ENCODE assay signal across 11 cellular contexts in genomic region chr19:35138305-35138799, GRCh38. TPM values are rescaled to one million over a fixed set of nuclear protein-coding genes. Genes with fewer than 3 reads are reported as not detected.
DNase-seq lines count a peak whose midpoint lies in the region; ATAC-seq and TF ChIP-seq lines count a peak whose summit lies in the region.
"Had no signal": no experiment of that assay in that cellular context is flagged by ENCODE, and none has a peak within 500 bp of the region (broad histone marks: within the 10 kb centered on the region; RNA-seq: fewer than 3 reads in every experiment).

No MANE protein-coding gene starts in this region.

- dilution Hi-C loops in mammary epithelial cell (cut with HindIII; ENCODE audit: low sequenced_read_pairs), result loop anchor here (5.0 kb wide), 5 partner anchors 41 to 194 kb away; no protein-coding TSS in a partner anchor

- no peak overlapping the region for H3K4me3 Mint-ChIP-seq in MCF 10A (ENCODE audit: unreplicated experiment)
- no peak overlapping the region for H3K4me3 Mint-ChIP-seq in neural progenitor cell
- H3K4me3 Mint-ChIP-seq in stimulated activated naive B cell treated with anti-CD40 and anti-IgM and Interleukin-4, amounts not matched to agents 10 μg/mL and 1 μg/mL and 100 μg/mL, for 72 hours, result no peak overlapping the region
- H3K4me3 Mint-ChIP-seq: activated CD4-positive, alpha-beta T cell treated with anti-CD3 and anti-CD28 coated beads, Interleukin-2, amount 10 ng/mL, durations not matched to agents 24 days and 14 days had no signal

- H3K27me3 ChIP-seq in mammary epithelial cell (ENCODE audit: insufficient read depth, low read length), result no peaks in the 10 kb centered on the region
- H3K27me3 ChIP-seq in neural progenitor cell, result peaks cover 32% of the 10 kb centered on the region
- H3K27me3 ChIP-seq: pancreas had no signal

- CTCF ChIA-PET in MCF 10A (lab: Yijun Ruan, JAX), result interaction anchor here (2.0 to 5.5 kb wide), 5 partner anchors 42 to 93 kb away, joined by 6 to 80 read pairs (median 38); no protein-coding TSS in a partner anchor
- CTCF ChIA-PET in mammary epithelial cell (lab: Charles Lee; ENCODE audit: low non-redundant PET), result no interaction called here

- in situ Hi-C loops in mammary epithelial cell (cut with MboI; ENCODE audit: low sequenced_read_pairs in 2 of 2), result loop anchor here in 1 of 2 donors (5.0 kb wide), 1 partner anchor 71 kb away; no protein-coding TSS in a partner anchor

- DNase-seq in MCF 10A (ENCODE audit: unreplicated experiment) (no peak), mammary epithelial cell (no peak), neural progenitor cell (ENCODE audit: low spot score) (no peak), SIG-M5 (lab: John Stamatoyannopoulos, UW) (no peak), foreskin melanocyte (no peak)
- DNase-seq in stimulated activated naive B cell treated with anti-CD40 and anti-IgM and Interleukin-4, amounts not matched to agents 10 μg/mL and 1 μg/mL and 100 μg/mL, for 72 hours, result no peak
- DNase-seq: 8988T; activated CD4-positive, alpha-beta T cell treated with anti-CD3 and anti-CD28 coated beads, Interleukin-2, amount 10 ng/mL, durations not matched to agents 24 days and 14 days; DMS79 treated with DMSO at 0.1 percent for 48 hours; SJCRH30 had no signal

- no peaks in the 10 kb centered on the region for H3K79me2 ChIP-seq in mammary epithelial cell (ENCODE audit: insufficient read depth, low read length)
- no peaks in the 10 kb centered on the region for H3K79me2 ChIP-seq in neural progenitor cell (ENCODE audit: low read depth)

- H2AFZ ChIP-seq in mammary epithelial cell (ENCODE audit: low read depth, low read length) (no peak overlapping the region), neural progenitor cell (replicated peaks) (no peak overlapping the region)

- H3K36me3 ChIP-seq in mammary epithelial cell (ENCODE audit: insufficient read depth, low read length) (no peaks in the 10 kb centered on the region), neural progenitor cell (no peaks in the 10 kb centered on the region)
- H3K36me3 ChIP-seq: pancreas, SJCRH30 had no signal

- H3K9me3 ChIP-seq in mammary epithelial cell (replicated peaks; ENCODE audit: insufficient read depth, low read length) (no peaks in the 10 kb centered on the region), neural progenitor cell (ENCODE audit: low read depth) (no peaks in the 10 kb centered on the region)
- H3K9me3 ChIP-seq: pancreas, SJCRH30 had no signal

- POLR2A ChIA-PET in MCF 10A (lab: Yijun Ruan, JAX), result no interaction called here

- no peaks in the 10 kb centered on the region for H4K20me1 ChIP-seq in mammary epithelial cell (ENCODE audit: insufficient read depth, low read length)
- peaks cover 3% of the 10 kb centered on the region for H4K20me1 ChIP-seq in neural progenitor cell (ENCODE audit: low read depth)

- H3K4me1 ChIP-seq in mammary epithelial cell (ENCODE audit: insufficient read depth, low read length) (peaks cover 30% of the 10 kb centered on the region), neural progenitor cell (peaks cover 34% of the 10 kb centered on the region)
- H3K4me1 ChIP-seq: SJCRH30 had no signal

- H3K9ac ChIP-seq in mammary epithelial cell (ENCODE audit: insufficient read depth, low read length) (no peak overlapping the region), neural progenitor cell (no peak overlapping the region)

- intact Hi-C loops in MCF 10A (cut with micrococcal nuclease) (no loop called here), mammary epithelial cell (cut with micrococcal nuclease) (no loop called here)

- H3K27me3 Mint-ChIP-seq in MCF 10A (ENCODE audit: insufficient read depth, unreplicated experiment) (peaks cover 9% of the 10 kb centered on the region), neural progenitor cell (ENCODE audit: insufficient read depth, low read depth) (peaks cover 21% of the 10 kb centered on the region)
- peaks cover 7 to 17% of the 10 kb centered on the region in 2 donors for H3K27me3 Mint-ChIP-seq in stimulated activated naive B cell treated with anti-CD40 and anti-IgM and Interleukin-4, amounts not matched to agents 10 μg/mL and 1 μg/mL and 100 μg/mL, for 72 hours

- H3K4me3 ChIP-seq in mammary epithelial cell (replicated peaks in 1 of 3; ENCODE audit: insufficient read depth in 1 of 3, low read depth in 2 of 3, low read length in 3 of 3) (no peak overlapping the region), neural progenitor cell (no peak overlapping the region)
- H3K4me3 ChIP-seq: pancreas, SJCRH30 had no signal

- H3F3A ChIP-seq in neural progenitor cell (ENCODE audit: low read depth), result peaks cover 27% of the 10 kb centered on the region

- WGBS in mammary epithelial cell (ENCODE audit: low coverage, missing lambda C conversion rate), result 85% methylated on average over 12 of the region's 14 CpGs

- H3K9me3 Mint-ChIP-seq in MCF 10A (ENCODE audit: unreplicated experiment) (no peaks in the 10 kb centered on the region), neural progenitor cell (peaks cover 3% of the 10 kb centered on the region)
- H3K9me3 Mint-ChIP-seq in stimulated activated naive B cell treated with anti-CD40 and anti-IgM and Interleukin-4, amounts not matched to agents 10 μg/mL and 1 μg/mL and 100 μg/mL, for 72 hours, result no peaks in the 10 kb centered on the region
- H3K9me3 Mint-ChIP-seq: activated CD4-positive, alpha-beta T cell treated with anti-CD3 and anti-CD28 coated beads, Interleukin-2, amount 10 ng/mL, durations not matched to agents 24 days and 14 days had no signal

- H3K4me2 ChIP-seq in mammary epithelial cell (ENCODE audit: insufficient read depth, low read depth, low read length), result no peak overlapping the region
- peak overlapping the region; percentile 34 for H3K4me2 ChIP-seq in neural progenitor cell

- no peaks in the 10 kb centered on the region for H3K36me3 Mint-ChIP-seq in MCF 10A (ENCODE audit: insufficient read depth, unreplicated experiment)
- no peaks in the 10 kb centered on the region for H3K36me3 Mint-ChIP-seq in neural progenitor cell
- no peaks in the 10 kb centered on the region for H3K36me3 Mint-ChIP-seq in stimulated activated naive B cell treated with anti-CD40 and anti-IgM and Interleukin-4, amounts not matched to agents 10 μg/mL and 1 μg/mL and 100 μg/mL, for 72 hours

- H3K4me1 Mint-ChIP-seq in MCF 10A (ENCODE audit: insufficient read depth, unreplicated experiment) (peaks cover 12% of the 10 kb centered on the region), neural progenitor cell (peaks cover 52% of the 10 kb centered on the region)
- H3K4me1 Mint-ChIP-seq in stimulated activated naive B cell treated with anti-CD40 and anti-IgM and Interleukin-4, amounts not matched to agents 10 μg/mL and 1 μg/mL and 100 μg/mL, for 72 hours, result peaks cover 30 to 36% of the 10 kb centered on the region in 2 donors

- no TSS peak for BruUV-seq in MCF 10A (replicated peaks; lab: Mats Ljungman, UMichigan)
- BruUV-seq in mammary epithelial cell (replicated peaks; lab: Mats Ljungman, UMichigan), result no TSS peak

- peak overlapping the region; percentile 21 for H3K27ac Mint-ChIP-seq in MCF 10A (ENCODE audit: low read depth, unreplicated experiment)
- H3K27ac Mint-ChIP-seq in neural progenitor cell, result peak overlapping the region; percentile 87
- no peak overlapping the region for H3K27ac Mint-ChIP-seq in stimulated activated naive B cell treated with anti-CD40 and anti-IgM and Interleukin-4, amounts not matched to agents 10 μg/mL and 1 μg/mL and 100 μg/mL, for 72 hours
- H3K27ac Mint-ChIP-seq: activated CD4-positive, alpha-beta T cell treated with anti-CD3 and anti-CD28 coated beads, Interleukin-2, amount 10 ng/mL, durations not matched to agents 24 days and 14 days had no signal

- ATAC-seq in stimulated activated naive B cell treated with anti-CD40 and anti-IgM and Interleukin-4, amounts not matched to agents 10 μg/mL and 1 μg/mL and 100 μg/mL, for 72 hours (replicated peaks), result no peak
- ATAC-seq: pancreas had no signal

- H3K27ac ChIP-seq in mammary epithelial cell (ENCODE audit: insufficient read depth, low read depth, low read length) (no peak overlapping the region), neural progenitor cell (no peak overlapping the region)
- H3K27ac ChIP-seq: SJCRH30 had no signal

- TF ChIP-seq CTCF in MCF 10A (IDR thresholded peaks at IDR 0.05; ENCODE audit: unreplicated experiment) (no peak), mammary epithelial cell (conservative IDR thresholded peaks at IDR 0.05 in 1 of 2, IDR thresholded peaks at IDR 0.05 in 1 of 2; ENCODE audit: extremely low read depth in 1 of 2, insufficient read depth in 1 of 2, low read depth in 1 of 2, low read length in 2 of 2) (no peak), neural progenitor cell (IDR thresholded peaks at IDR 0.05) (no peak)

RNA-seq across cellular contexts. Expression of gene FXYD1, which starts 0.3 kb away (rescaled TPM):
- total RNA-seq in MCF 10A (2022), result not detected in 2 replicates
- total RNA-seq in mammary epithelial cell, result 1 to 10 TPM in 1 of 2 donors, not detected in 1; 1.9 TPM
- polyA plus RNA-seq in mammary epithelial cell, result 0.17 TPM
- not detected for polyA minus RNA-seq in mammary epithelial cell
- total RNA-seq in neural progenitor cell (ENCODE audit: low replicate concordance), result 0.46 TPM in 1 of 2 replicates, not detected in the other
- total RNA-seq: SJCRH30 had no signal

RNA-seq across cellular contexts. Expression of gene LGI4, which starts 3.5 kb away (rescaled TPM):
- total RNA-seq in MCF 10A (2022) (0.91 TPM in 1 of 2 replicates, not detected in the other), mammary epithelial cell (under 1 TPM; 0.17 to 0.42 TPM), neural progenitor cell (ENCODE audit: low replicate concordance) (0.81 TPM in 1 of 2 replicates, not detected in the other)
- polyA plus RNA-seq in mammary epithelial cell, result 0.16 TPM
- polyA minus RNA-seq in mammary epithelial cell, result 0.21 TPM
- total RNA-seq: SJCRH30 had no signal

RNA-seq across cellular contexts. Expression of gene FXYD7, which starts 4.7 kb away (rescaled TPM):
- total RNA-seq in MCF 10A (2022), result not detected in 2 replicates
- total RNA-seq in mammary epithelial cell, result 1 to 10 TPM in 1 of 2 donors, not detected in 1; 1.1 TPM
- polyA plus RNA-seq in mammary epithelial cell, result 0.67 TPM
- polyA minus RNA-seq in mammary epithelial cell, result not detected
- 0.13 and 0.56 TPM in 2 replicates for total RNA-seq in neural progenitor cell (ENCODE audit: low replicate concordance)
- total RNA-seq: SJCRH30 had no signal

RNA-seq across cellular contexts. Expression of gene FXYD5, which starts 16.2 kb away (rescaled TPM):
- total RNA-seq in MCF 10A (2022) (150 and 159 TPM in 2 replicates), mammary epithelial cell (100 to 1,000 TPM in 1 of 2 donors, 10 to 100 TPM in 1; 23.5 to 349 TPM), neural progenitor cell (ENCODE audit: low replicate concordance) (7.8 and 11.6 TPM in 2 replicates)
- 390 TPM for polyA plus RNA-seq in mammary epithelial cell
- polyA minus RNA-seq in mammary epithelial cell, result 448 TPM

RNA-seq across cellular contexts. Expression of gene FXYD3, which starts 22.7 kb away (rescaled TPM):
- total RNA-seq in MCF 10A (2022) (4.3 and 6.9 TPM in 2 replicates), mammary epithelial cell (100 to 1,000 TPM; 344 to 808 TPM), neural progenitor cell (ENCODE audit: low replicate concordance) (not detected in 2 replicates)
- 901 TPM for polyA plus RNA-seq in mammary epithelial cell
- 137 TPM for polyA minus RNA-seq in mammary epithelial cell
- total RNA-seq: activated CD4-positive, alpha-beta T cell treated with anti-CD3 and anti-CD28 coated beads, Interleukin-2, amount 10 ng/mL, durations not matched to agents 24 days and 14 days; SJCRH30 had no signal
